Comparison of ENCODE assay signal across 10 cellular contexts in the genomic region with DNA sequence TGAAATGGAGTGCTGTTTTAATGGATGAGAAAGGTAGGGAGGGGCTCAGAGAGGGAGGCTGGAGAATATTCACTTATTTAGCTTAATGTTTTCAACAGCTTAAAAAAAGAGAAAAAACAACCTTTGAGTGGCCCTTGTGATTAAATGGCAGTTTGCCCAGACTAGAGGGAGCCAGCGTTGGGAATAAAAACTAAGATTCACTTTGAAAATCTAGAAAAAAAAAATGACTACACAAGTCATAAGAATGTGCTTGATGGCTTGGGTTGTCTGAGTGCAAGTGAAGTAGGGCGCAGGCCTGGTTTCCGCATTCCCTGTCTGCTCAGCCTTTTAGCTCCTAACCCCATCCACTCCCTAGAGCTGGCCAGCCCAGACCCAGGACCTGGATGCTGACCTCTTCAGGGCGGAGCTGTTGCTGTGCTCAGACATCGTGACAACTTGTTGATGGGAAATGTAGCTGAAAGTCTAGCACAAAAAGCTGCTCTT. TPM values are rescaled to one million over a fixed set of nuclear protein-coding genes. Genes with fewer than 3 reads are reported as not detected.
DNase-seq lines count a peak whose midpoint lies in the region; ATAC-seq and TF ChIP-seq lines count a peak whose summit lies in the region.
"Had no signal": no experiment of that assay in that cellular context is flagged by ENCODE, and none has a peak within 500 bp of the region (broad histone marks: within the 10 kb centered on the region; RNA-seq: fewer than 3 reads in every experiment).

No MANE protein-coding gene starts in this region.

- H3K4me3 ChIP-seq in fibroblast of pulmonary artery (replicated peaks; ENCODE audit: low read depth, low read length) (no peak overlapping the region), mucosa of descending colon (no peak overlapping the region), upper lobe of left lung (no peak overlapping the region)

- peak in 1 of 4 donors; percentile 18 for TF ChIP-seq EP300 in upper lobe of left lung (IDR thresholded peaks at IDR 0.05)

- no peak for TF ChIP-seq POLR2A in upper lobe of left lung (IDR thresholded peaks at IDR 0.05)

- peak overlapping the region; percentile 74 to 87 (median 76) for H3K27ac ChIP-seq in upper lobe of left lung
- H3K27ac ChIP-seq: 22Rv1 had no signal

- TF ChIP-seq CTCF in fibroblast of pulmonary artery (IDR thresholded peaks at IDR 0.05; ENCODE audit: low read length, missing control alignments) (no peak), mucosa of descending colon (IDR thresholded peaks at IDR 0.05) (no peak), upper lobe of left lung (IDR thresholded peaks at IDR 0.05) (no peak)

- WGBS in upper lobe of left lung, 2 donors = 48 to 55% methylated on average over 5 of the region's 5 CpGs

- no peaks in the 10 kb centered on the region for H3K36me3 ChIP-seq in mucosa of descending colon (ENCODE audit: low read depth)
- H3K36me3 ChIP-seq in upper lobe of left lung = peaks cover 3 to 5% (median 3%) of the 10 kb centered on the region in 4 donors

- DNase-seq in DMS53 (lab: John Stamatoyannopoulos, UW) = peak; percentile 44
- no peak for DNase-seq in DMS53 treated with DMSO at 0.1 percent for 48 hours (lab: John Stamatoyannopoulos, UW; ENCODE audit: unreplicated experiment)
- peak; percentile 81 for DNase-seq in fibroblast of pulmonary artery (ENCODE audit: low read depth)
- DNase-seq in mucosa of descending colon = no peak
- peak in 1 of 2 donors; percentile 88 for DNase-seq in upper lobe of left lung
- DNase-seq in NCI-H446 treated with DMSO at 0.1 percent for 48 hours (lab: John Stamatoyannopoulos, UW) = no peak
- no peak for DNase-seq in T-helper 1 cell
- DNase-seq: activated CD4-positive, alpha-beta T cell treated with anti-CD3 and anti-CD28 coated beads for 4 hours had no signal

- no peaks in the 10 kb centered on the region for H3K4me1 ChIP-seq in mucosa of descending colon (ENCODE audit: low read depth)
- peaks cover 29 to 60% (median 49%) of the 10 kb centered on the region in 4 donors for H3K4me1 ChIP-seq in upper lobe of left lung

- intact Hi-C loops in mucosa of descending colon (cut with DNase I, micrococcal nuclease) = no loop called here

- H3K9me3 ChIP-seq in mucosa of descending colon (no peaks in the 10 kb centered on the region), upper lobe of left lung (no peaks in the 10 kb centered on the region)

- no peaks in the 10 kb centered on the region for H3K27me3 ChIP-seq in upper lobe of left lung

- ATAC-seq in mucosa of descending colon (peak; percentile 33), upper lobe of left lung (ENCODE audit: low FRiP score in 2 of 2) (peak; percentile 93 to 97), HG02759 (IDR thresholded peaks at IDR 0.05; ENCODE audit: unreplicated experiment) (no peak)

RNA-seq across cellular contexts. Expression of a gene that starts 28.9 kb away (rescaled TPM):
- total RNA-seq in mucosa of descending colon = 100 to 1,000 TPM in 1 of 3 donors, 10 to 100 TPM in 2; 88.9 to 107 (median 94.0) TPM
- total RNA-seq in upper lobe of left lung = 100 to 1,000 TPM; 209 to 637 (median 340) TPM

Comparison
In these comparisons a context has a peak if more than half of its experiments do, and no peak if none do; other contexts are left out.
1. DNase-seq: peak in DMS53 (single experiment) and fibroblast of pulmonary artery (single experiment); none in DMS53 treated with DMSO at 0.1 percent for 48 hours (single experiment), mucosa of descending colon (0 of 3), NCI-H446 treated with DMSO at 0.1 percent for 48 hours (single experiment) and T-helper 1 cell (0 of 5).